14 cellular contexts compared by ENCODE assay signal in the genomic region with DNA sequence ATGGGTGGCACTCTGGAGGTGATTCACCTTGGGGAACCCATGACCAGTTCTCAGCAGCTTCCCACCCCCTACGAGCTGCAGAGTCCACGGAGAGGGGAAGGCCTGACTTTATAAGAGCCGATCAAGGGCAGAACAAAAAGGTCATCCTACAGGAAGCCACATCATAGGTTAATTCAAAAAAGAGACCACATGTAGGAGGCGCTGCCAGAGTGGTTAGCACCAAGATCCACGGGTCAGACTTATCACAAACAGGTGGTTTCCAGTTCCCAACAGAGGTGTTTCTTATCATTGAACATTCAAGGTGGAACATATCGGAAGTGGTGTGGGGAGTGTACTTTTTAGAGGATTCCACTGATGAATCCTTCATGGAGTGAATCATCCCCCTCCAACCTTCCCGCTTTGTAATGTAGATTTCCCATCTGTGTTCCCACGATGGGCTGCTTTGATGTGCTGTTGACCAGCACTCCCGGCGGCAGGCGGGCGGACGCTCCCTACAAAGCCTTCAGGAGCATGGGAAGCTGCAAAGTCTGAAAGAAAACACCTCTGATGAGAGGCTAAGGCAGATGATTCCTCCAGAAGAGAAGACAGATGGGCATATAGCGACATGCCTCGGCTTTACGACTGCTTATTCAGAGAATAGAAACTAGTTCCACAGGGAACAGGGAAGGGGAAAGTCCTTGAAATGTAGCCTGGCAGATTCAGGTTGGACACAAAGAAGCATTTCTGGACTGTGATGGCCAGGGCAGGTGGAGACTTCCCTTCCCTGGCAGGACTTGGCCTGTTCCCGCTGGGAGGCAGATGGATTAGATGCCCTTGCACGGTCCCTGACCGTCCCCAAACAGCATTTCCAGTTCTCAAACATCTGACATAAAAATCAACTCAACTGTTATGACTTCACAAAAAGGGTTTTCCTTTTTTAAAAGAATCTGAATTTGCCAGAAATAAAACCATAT.
DNase-seq lines count a peak whose midpoint lies in the region; ATAC-seq, FAIRE-seq and TF ChIP-seq lines count a peak whose summit lies in the region.
"Had no signal": no experiment of that assay in that cellular context is flagged by ENCODE, and none has a peak within 500 bp of the region (broad histone marks: within the 10 kb centered on the region; RNA-seq: fewer than 3 reads in every experiment).

No MANE protein-coding gene starts in this region.

- H3K9ac ChIP-seq in neural progenitor cell = no peak overlapping the region

- peaks cover 2% of the 10 kb centered on the region for H3K27me3 Mint-ChIP-seq in neural progenitor cell (ENCODE audit: insufficient read depth, low read depth)

- TF ChIP-seq CTCF in bronchial epithelial cell (IDR thresholded peaks at IDR 0.05; ENCODE audit: insufficient read depth, low read length, severe bottlenecking) = no peak
- no peak for TF ChIP-seq CTCF in neural progenitor cell (IDR thresholded peaks at IDR 0.05)
- no peak for TF ChIP-seq CTCF in lower leg skin (IDR thresholded peaks at IDR 0.05)

- H3K27ac ChIP-seq in neural progenitor cell = no peak overlapping the region
- H3K27ac ChIP-seq: C4-2B, cardiac muscle cell had no signal

- TF ChIP-seq POLR2A in GM12892 (IDR thresholded peaks at IDR 0.05; ENCODE audit: low read depth, low read length) = no peak
- TF ChIP-seq POLR2A in lower leg skin (IDR thresholded peaks at IDR 0.05) = no peak

- no peak overlapping the region for H3K4me3 ChIP-seq in bronchial epithelial cell (ENCODE audit: low read depth, low read length)
- no peak overlapping the region for H3K4me3 ChIP-seq in neural progenitor cell
- no peak overlapping the region for H3K4me3 ChIP-seq in lower leg skin (ENCODE audit: low read depth, poor library complexity, severe bottlenecking)
- H3K4me3 ChIP-seq: cardiac muscle cell had no signal

- H3K27me3 ChIP-seq in bronchial epithelial cell (ENCODE audit: control insufficient read depth, insufficient read depth, low read length) (no peaks in the 10 kb centered on the region), neural progenitor cell (no peaks in the 10 kb centered on the region)

- H3K4me1 ChIP-seq in neural progenitor cell = peaks cover 16% of the 10 kb centered on the region

- WGBS in lower leg skin, 2 donors = 67 to 68% methylated on average over 19 of the region's 19 CpGs

- no peaks in the 10 kb centered on the region for H3F3A ChIP-seq in neural progenitor cell (ENCODE audit: low read depth)

- intact Hi-C loops in lower leg skin (cut with DNase I; ENCODE audit: low total_unique reads) = no loop called here

- peak overlapping the region; percentile 16 for H2AFZ ChIP-seq in neural progenitor cell (replicated peaks)

- FAIRE-seq in GM12892 (lab: Jason Lieb, UNC) (peak; percentile 27), bronchial epithelial cell (lab: Jason Lieb, UNC) (peak; percentile 18)

- peak overlapping the region; percentile 99 for H3K27ac Mint-ChIP-seq in neural progenitor cell

- ATAC-seq in HG02798 (IDR thresholded peaks at IDR 0.05; ENCODE audit: poor library complexity, unreplicated experiment) (peak; percentile 55), HG03108 (IDR thresholded peaks at IDR 0.05; ENCODE audit: unreplicated experiment) (no peak), GM21737 (IDR thresholded peaks at IDR 0.05; ENCODE audit: unreplicated experiment) (no peak)

- no peaks in the 10 kb centered on the region for H4K20me1 ChIP-seq in neural progenitor cell (ENCODE audit: low read depth)

- H3K4me3 Mint-ChIP-seq in neural progenitor cell = peak overlapping the region; percentile 36

- H3K4me2 ChIP-seq in neural progenitor cell = no peak overlapping the region

- peaks cover 41% of the 10 kb centered on the region for H3K4me1 Mint-ChIP-seq in neural progenitor cell

- H3K9me3 ChIP-seq in neural progenitor cell (ENCODE audit: low read depth) = no peaks in the 10 kb centered on the region

- H3K36me3 Mint-ChIP-seq in neural progenitor cell = peaks cover 6% of the 10 kb centered on the region

- H3K79me2 ChIP-seq in neural progenitor cell (ENCODE audit: low read depth) = no peaks in the 10 kb centered on the region

- no peaks in the 10 kb centered on the region for H3K9me3 Mint-ChIP-seq in neural progenitor cell

- H3K36me3 ChIP-seq in bronchial epithelial cell (ENCODE audit: control insufficient read depth, insufficient read depth, low read length) (no peaks in the 10 kb centered on the region), neural progenitor cell (no peaks in the 10 kb centered on the region)
- H3K36me3 ChIP-seq: cardiac muscle cell had no signal

- DNase-seq in GM12892 (ENCODE audit: insufficient read length) (no peak), bronchial epithelial cell (ENCODE audit: low read depth) (no peak), neural progenitor cell (ENCODE audit: low spot score) (peak; percentile 54), UCSD-AML1 (lab: John Stamatoyannopoulos, UW; ENCODE audit: unreplicated experiment) (no peak), lower leg skin (ENCODE audit: low spot score in 2 of 2) (no peak)
- DNase-seq: activated CD8-positive, alpha-beta memory T cell treated with anti-CD3 and anti-CD28 coated beads for 24 hours; kidney glomerular epithelial cell; NCI-H1092; NCI-H526 treated with DMSO at 0.1 percent for 48 hours had no signal
